22 cellular contexts compared by ENCODE assay signal in genomic region chr4:163603246-163603645, GRCh38.
A peak's percentile ranks its signal among the peaks of the same experiment; 100 is the strongest.
DNase-seq lines count a peak whose midpoint lies in the region; ATAC-seq and TF ChIP-seq lines count a peak whose summit lies in the region.
"Had no signal": no experiment of that assay in that cellular context is flagged by ENCODE, and none has a peak within 500 bp of the region (broad histone marks: within the 10 kb centered on the region; RNA-seq: fewer than 3 reads in every experiment).

No MANE protein-coding gene starts in this region.

- CTCF ChIA-PET in GM10248 (lab: Yijun Ruan, JAX), result interaction anchor here (0.9 to 1.3 kb wide), 3 partner anchors 12 to 25 kb away, joined by 3 read pairs; no protein-coding TSS in a partner anchor

- peaks cover 18% of the 10 kb centered on the region for H3K4me1 Mint-ChIP-seq in stimulated activated naive CD8-positive, alpha-beta T cell treated with anti-CD3 and anti-CD28 coated beads, Interleukin-15, Interleukin-2, amounts not matched to agents 100 ng/mL and 50 ng/mL, for 24 hours (ENCODE audit: low read depth)
- H3K4me1 Mint-ChIP-seq: activated CD4-positive, alpha-beta memory T cell treated with anti-CD3 and anti-CD28 coated beads, Interleukin-2, amount 10 ng/mL, durations not matched to agents 7 days and 5 days had no signal

- POLR2A ChIA-PET in GM10248 (lab: Yijun Ruan, JAX), result no interaction called here

- H3K4me3 Mint-ChIP-seq in stimulated activated naive CD8-positive, alpha-beta T cell treated with anti-CD3 and anti-CD28 coated beads, Interleukin-15, Interleukin-2, amounts not matched to agents 100 ng/mL and 50 ng/mL, for 24 hours, result no peak overlapping the region
- H3K4me3 Mint-ChIP-seq: activated CD4-positive, alpha-beta memory T cell treated with anti-CD3 and anti-CD28 coated beads, Interleukin-2, amount 10 ng/mL, durations not matched to agents 7 days and 5 days; activated naive CD4-positive, alpha-beta T cell treated with anti-CD3 and anti-CD28 coated beads for 36 hours; T-helper 2 cell treated with Interferon-gamma antibody and Interleukin-4, amounts not matched to agents 5 μg/mL and 100 μg/mL, for 36 hours had no signal

- TF ChIP-seq CTCF in GM10248 (IDR thresholded peaks at IDR 0.05; ENCODE audit: control extremely low read depth, extremely low read depth, low read depth, missing control alignments), result no peak

- no peaks in the 10 kb centered on the region for H3K9me3 Mint-ChIP-seq in stimulated activated naive CD8-positive, alpha-beta T cell treated with anti-CD3 and anti-CD28 coated beads, Interleukin-15, Interleukin-2, amounts not matched to agents 100 ng/mL and 50 ng/mL, for 24 hours
- H3K9me3 Mint-ChIP-seq: activated CD4-positive, alpha-beta memory T cell treated with anti-CD3 and anti-CD28 coated beads, Interleukin-2, amount 10 ng/mL, durations not matched to agents 7 days and 5 days; activated naive CD4-positive, alpha-beta T cell treated with anti-CD3 and anti-CD28 coated beads for 36 hours; T-helper 2 cell treated with Interferon-gamma antibody and Interleukin-4, amounts not matched to agents 5 μg/mL and 100 μg/mL, for 36 hours had no signal

- DNase-seq in stimulated activated naive CD8-positive, alpha-beta T cell treated with anti-CD3 and anti-CD28 coated beads, Interleukin-15, Interleukin-2, amounts not matched to agents 100 U/mL and 50 U/mL, for 24 hours, result no peak
- DNase-seq in amniotic epithelial cell (ENCODE audit: low read depth) (peak; percentile 32), GM10248 (ENCODE audit: extremely low spot score) (no peak), NCI-H2107 (lab: John Stamatoyannopoulos, UW) (no peak)
- DNase-seq: activated CD4-positive, alpha-beta memory T cell treated with anti-CD3 and anti-CD28 coated beads, Interleukin-2, amount 10 ng/mL, durations not matched to agents 7 days and 5 days; activated naive CD4-positive, alpha-beta T cell treated with anti-CD3 and anti-CD28 coated beads for 36 hours; activated T-cell treated with anti-CD3 and anti-CD28 coated beads, Interleukin-2, amount 50 U/mL, for 1 hour; AML-193; effector CD4-positive, alpha-beta T cell; kidney glomerular epithelial cell; NCI-H1048; NCI-H1930; NCI-H446; stimulated activated CD4-positive, alpha-beta T cell treated with anti-CD3 and anti-CD28 coated beads, Interleukin-4, amount 100 ng/mL, for 24 hours; upper lobe of left lung had no signal

- H3K36me3 Mint-ChIP-seq in stimulated activated naive CD8-positive, alpha-beta T cell treated with anti-CD3 and anti-CD28 coated beads, Interleukin-15, Interleukin-2, amounts not matched to agents 100 ng/mL and 50 ng/mL, for 24 hours (ENCODE audit: low read depth), result no peaks in the 10 kb centered on the region

- ATAC-seq in stimulated activated naive CD8-positive, alpha-beta T cell treated with anti-CD3 and anti-CD28 coated beads, Interleukin-15, Interleukin-2, amounts not matched to agents 100 U/mL and 50 U/mL, for 24 hours, result no peak
- ATAC-seq in HG03439 (IDR thresholded peaks at IDR 0.05; ENCODE audit: unreplicated experiment) (peak; percentile 38), HG03520 (IDR thresholded peaks at IDR 0.05; ENCODE audit: unreplicated experiment) (no peak), GM18519 (IDR thresholded peaks at IDR 0.05; ENCODE audit: low FRiP score, unreplicated experiment) (no peak)
- ATAC-seq: esophagus mucosa, gastroesophageal sphincter had no signal

- peak overlapping the region; percentile 62 for H3K27ac Mint-ChIP-seq in stimulated activated naive CD8-positive, alpha-beta T cell treated with anti-CD3 and anti-CD28 coated beads, Interleukin-15, Interleukin-2, amounts not matched to agents 100 ng/mL and 50 ng/mL, for 24 hours
- H3K27ac Mint-ChIP-seq: activated CD4-positive, alpha-beta memory T cell treated with anti-CD3 and anti-CD28 coated beads, Interleukin-2, amount 10 ng/mL, durations not matched to agents 7 days and 5 days; activated naive CD4-positive, alpha-beta T cell treated with anti-CD3 and anti-CD28 coated beads for 36 hours; T-helper 2 cell treated with Interferon-gamma antibody and Interleukin-4, amounts not matched to agents 5 μg/mL and 100 μg/mL, for 36 hours had no signal

- H3K27me3 Mint-ChIP-seq in stimulated activated naive CD8-positive, alpha-beta T cell treated with anti-CD3 and anti-CD28 coated beads, Interleukin-15, Interleukin-2, amounts not matched to agents 100 ng/mL and 50 ng/mL, for 24 hours, result no peaks in the 10 kb centered on the region
- H3K27me3 Mint-ChIP-seq: activated CD4-positive, alpha-beta memory T cell treated with anti-CD3 and anti-CD28 coated beads, Interleukin-2, amount 10 ng/mL, durations not matched to agents 7 days and 5 days had no signal
